ENCODE assay signal across 1 cellular context in the genomic region with DNA sequence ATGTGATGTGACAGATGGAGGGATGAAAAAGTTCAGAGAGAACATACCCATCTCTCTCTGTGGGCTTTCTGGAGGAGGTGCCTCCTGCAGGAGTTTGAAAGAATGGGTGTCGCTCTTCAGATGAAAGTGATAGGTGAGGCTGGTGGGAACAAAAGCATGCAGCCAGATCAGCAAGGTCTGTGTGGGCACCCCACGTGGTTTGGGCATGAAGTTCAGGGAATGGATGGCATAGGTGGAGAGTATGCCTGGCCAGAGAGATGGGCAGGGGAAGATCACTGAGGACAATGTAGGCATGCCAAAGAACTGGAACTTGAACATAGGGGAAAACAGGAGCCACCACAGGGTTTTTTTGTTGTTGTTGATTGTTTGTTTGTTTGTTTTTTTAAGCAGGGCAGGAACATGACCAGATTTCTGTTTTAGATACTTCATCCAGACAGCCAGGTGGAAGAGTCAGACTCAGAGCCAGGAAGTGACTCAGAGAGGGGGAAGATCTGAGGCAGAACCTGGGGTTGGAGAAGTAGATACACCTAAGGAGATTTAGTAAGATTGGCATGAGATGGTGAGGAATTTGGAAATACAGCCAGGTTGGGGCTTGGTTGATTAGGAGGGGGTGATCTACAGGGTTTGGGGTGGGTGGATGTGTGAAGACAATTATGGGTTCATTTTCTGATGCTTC.
TF ChIP-seq lines count a peak whose summit lies in the region.

No MANE protein-coding gene starts in this region.

TF ChIP-seq in HCT116, 20 proteins besides CTCF, POLR2A, EP300 and RAD21 (continued from another document):
- TF ChIP-seq ELF1 (IDR thresholded peaks at IDR 0.05; ENCODE audit: borderline replicate concordance, low read depth) (no peak), EZH2 (IDR thresholded peaks at IDR 0.05) (no peak)
